In genomic region chr1:27556781-27557595, GRCh38 we compare ENCODE assay signal across 8 cellular contexts. TPM values are rescaled to one million over a fixed set of nuclear protein-coding genes. Genes with fewer than 3 reads are reported as not detected.
A peak's percentile ranks its signal among the peaks of the same experiment; 100 is the strongest.
DNase-seq lines count a peak whose midpoint lies in the region; ATAC-seq, FAIRE-seq and TF ChIP-seq lines count a peak whose summit lies in the region.

No MANE protein-coding gene starts in this region.

- H3K36me3 Mint-ChIP-seq in activated CD4-positive, alpha-beta memory T cell treated with anti-CD3 and anti-CD28 coated beads for 36 hours = no peaks in the 10 kb centered on the region

- TF ChIP-seq POLR2A in GM12892 (IDR thresholded peaks at IDR 0.05; ENCODE audit: low read depth, low read length) (no peak), GM18505 (IDR thresholded peaks at IDR 0.05; ENCODE audit: borderline replicate concordance, extremely low read depth, insufficient read depth, insufficient read length) (no peak)

- peak overlapping the region; percentile 26 for H3K4me3 ChIP-seq in A673 (ENCODE audit: low read depth, low read length, poor library complexity, severe bottlenecking)
- peak overlapping the region; percentile 42 for H3K4me3 ChIP-seq in lower lobe of right lung

- H3K27me3 ChIP-seq in A673 (replicated peaks; ENCODE audit: insufficient read depth, low read depth, low read length, poor library complexity) = no peaks in the 10 kb centered on the region
- no peaks in the 10 kb centered on the region for H3K27me3 ChIP-seq in lower lobe of right lung (ENCODE audit: low read depth)

- H3K4me3 Mint-ChIP-seq in activated CD4-positive, alpha-beta memory T cell treated with anti-CD3 and anti-CD28 coated beads for 36 hours = no peak overlapping the region

- peak; percentile 65 for FAIRE-seq in GM12892 (lab: Jason Lieb, UNC)

- POLR2A ChIA-PET in A673 (lab: Charles Lee; ENCODE audit: low non-redundant PET) = interaction anchor here (0.6 to 0.7 kb wide), 2 partner anchors 105 to 106 kb away, joined by 3 to 8 read pairs; no protein-coding TSS in a partner anchor
- POLR2A ChIA-PET in activated CD4-positive, alpha-beta memory T cell treated with anti-CD3 and anti-CD28 coated beads for 36 hours (lab: Charles Lee) = interaction anchor here (0.5 to 2.0 kb wide), 7 partner anchors 11 to 67 kb away, joined by 3 to 6 read pairs (median 3); partner anchors contain the start of genes AHDC1 and WASF2

- peaks cover 17% of the 10 kb centered on the region for H3K4me1 Mint-ChIP-seq in activated CD4-positive, alpha-beta memory T cell treated with anti-CD3 and anti-CD28 coated beads for 36 hours (ENCODE audit: low read depth)

- peaks cover 54% of the 10 kb centered on the region for H3K4me1 ChIP-seq in A673 (ENCODE audit: insufficient read depth, low read length, poor library complexity, severe bottlenecking)
- H3K4me1 ChIP-seq in lower lobe of right lung = peaks cover 48% of the 10 kb centered on the region

- ATAC-seq in lower lobe of right lung (peak; percentile 90 to 91), GM18505 (IDR thresholded peaks at IDR 0.05; ENCODE audit: unreplicated experiment) (no peak)

- peaks cover 7% of the 10 kb centered on the region for H3K36me3 ChIP-seq in A673 (ENCODE audit: insufficient read depth, low read length, poor library complexity, severe bottlenecking)
- peaks cover 23% of the 10 kb centered on the region for H3K36me3 ChIP-seq in lower lobe of right lung

- H3K27me3 Mint-ChIP-seq in activated CD4-positive, alpha-beta memory T cell treated with anti-CD3 and anti-CD28 coated beads for 36 hours = no peaks in the 10 kb centered on the region

- BruUV-seq in A673 (replicated peaks; lab: Mats Ljungman, UMichigan) = no TSS peak

- no peaks in the 10 kb centered on the region for H3K9me3 ChIP-seq in A673 (ENCODE audit: low read depth, low read length, poor library complexity, severe bottlenecking)
- H3K9me3 ChIP-seq in lower lobe of right lung = no peaks in the 10 kb centered on the region

- TF ChIP-seq CTCF in A673 (conservative IDR thresholded peaks at IDR 0.05; ENCODE audit: low read depth, low read length) (peak; percentile 93), lower lobe of right lung (IDR thresholded peaks at IDR 0.05) (peak; percentile 95)

- peak overlapping the region; percentile 49 for H3K27ac Mint-ChIP-seq in activated CD4-positive, alpha-beta memory T cell treated with anti-CD3 and anti-CD28 coated beads for 36 hours

- CTCF ChIA-PET in A673 (lab: Charles Lee) = interaction anchor here (0.5 to 3.6 kb wide), 24 partner anchors 10 to 639 kb away, joined by 3 to 37 read pairs (median 4); partner anchors contain the start of gene AHDC1
- CTCF ChIA-PET in activated CD4-positive, alpha-beta memory T cell treated with anti-CD3 and anti-CD28 coated beads for 36 hours (lab: Charles Lee) = interaction anchor here (0.6 to 5.9 kb wide), 48 partner anchors 10 to 261 kb away, joined by 3 to 120 read pairs (median 4); partner anchors contain the start of genes AHDC1, MAP3K6 and WASF2

- H3K27ac ChIP-seq in A673 (ENCODE audit: low read depth, low read length, poor library complexity, severe bottlenecking) (peak overlapping the region; percentile 11), lower lobe of right lung (peak overlapping the region; percentile 76)

- DNase-seq in A673 (ENCODE audit: low spot score) (peak; percentile 97), GM12892 (ENCODE audit: insufficient read length) (peak; percentile 97), NCI-H345 treated with DMSO at 0.1 percent for 48 hours (lab: John Stamatoyannopoulos, UW; ENCODE audit: unreplicated experiment) (peak; percentile 23), ecto neural progenitor cell (ENCODE audit: low spot score) (peak; percentile 89), lower lobe of right lung (peak; percentile 95)
- peak; percentile 81 for DNase-seq in activated CD4-positive, alpha-beta memory T cell treated with anti-CD3 and anti-CD28 coated beads for 36 hours
- peak; percentile 38 to 62 (median 48) for DNase-seq in stimulated activated CD4-positive, alpha-beta T cell treated with anti-CD3 and anti-CD28 coated beads, TNF-alpha, amount 100 ng/mL, for 1 hour (ENCODE audit: low read depth in 3 of 3, low spot score in 1 of 3)

- H3K9me3 Mint-ChIP-seq in activated CD4-positive, alpha-beta memory T cell treated with anti-CD3 and anti-CD28 coated beads for 36 hours = no peaks in the 10 kb centered on the region

- intact Hi-C loops in A673 (cut with micrococcal nuclease; ENCODE audit: unreplicated experiment) (loop anchor here (1.0 kb wide), 1 partner anchor 49 kb away; no protein-coding TSS in a partner anchor), lower lobe of right lung (cut with DNase I) (no loop called here)
- intact Hi-C loops in activated CD4-positive, alpha-beta memory T cell treated with anti-CD3 and anti-CD28 coated beads for 36 hours (cut with micrococcal nuclease) = loop anchor here (1.0 kb wide), 2 partner anchors 43 to 49 kb away; no protein-coding TSS in a partner anchor

RNA-seq across cellular contexts. Expression of gene AHDC1, which starts 47.0 kb away (rescaled TPM):
- total RNA-seq in A673 (2021) (33.2 and 34.2 TPM in 2 replicates), lower lobe of right lung (23.7 TPM)
- 2.8 TPM for polyA plus RNA-seq in GM12892 (2012; ENCODE audit: missing spikeins)
- total RNA-seq in activated CD4-positive, alpha-beta memory T cell treated with anti-CD3 and anti-CD28 coated beads for 36 hours = 10 to 100 TPM in 1 of 2 experiments, 1 to 10 TPM in 1; 8.3 to 12.1 TPM

Comparison
In these comparisons a context has a peak if more than half of its experiments do, and no peak if none do; other contexts are left out.
1. DNase-seq: peak in every context shown above with its lines; median percentile 97 in A673; 97 in GM12892; 95 in lower lobe of right lung; 89 in ecto neural progenitor cell; 81 in activated CD4-positive, alpha-beta memory T cell treated with anti-CD3 and anti-CD28 coated beads for 36 hours; 48 in stimulated activated CD4-positive, alpha-beta T cell treated with anti-CD3 and anti-CD28 coated beads, TNF-alpha, amount 100 ng/mL, for 1 hour; 23 in NCI-H345 treated with DMSO at 0.1 percent for 48 hours.